Comparison of ENCODE assay signal across 8 cellular contexts in genomic region chr1:67430358-67431155, GRCh38. TPM values are rescaled to one million over a fixed set of nuclear protein-coding genes. Genes with fewer than 3 reads are reported as not detected.
DNase-seq lines count a peak whose midpoint lies in the region; ATAC-seq and TF ChIP-seq lines count a peak whose summit lies in the region.

Gene SERBP1, minus strand, starts transcription at chr1:67430402. Its CDS starts 102 bp downstream, at chr1:67430300.

- H3K9me3 Mint-ChIP-seq in IgD-negative memory B cell = no peaks in the 10 kb centered on the region

- DNase-seq in DMS 273 (lab: John Stamatoyannopoulos, UW; ENCODE audit: unreplicated experiment) (peak; percentile 99), OCI-M2 (lab: John Stamatoyannopoulos, UW; ENCODE audit: unreplicated experiment) (peak; percentile 64), activated T-cell treated with anti-CD3 and anti-CD28 coated beads for 4 hours (peak; percentile 89), epithelial cell of esophagus (ENCODE audit: low read depth) (peak; percentile 98), mucosa of descending colon (peak; percentile 97 to 98 (median 97))
- peak; percentile 90 for DNase-seq in stimulated activated CD8-positive, alpha-beta memory T cell treated with anti-CD3 and anti-CD28 coated beads, Interleukin-4, amount 100 ng/mL, for 24 hours (ENCODE audit: low read depth)

- H3K27ac Mint-ChIP-seq in IgD-negative memory B cell = peak within 1 kb of the TSS; percentile 96 to 100 (median 97)

- H3K4me1 ChIP-seq in mucosa of descending colon (ENCODE audit: low read depth) = peaks cover 25% of the 10 kb centered on the region

- H3K27me3 Mint-ChIP-seq in IgD-negative memory B cell = no peaks in the 10 kb centered on the region

- H3K4me1 Mint-ChIP-seq in IgD-negative memory B cell = peaks cover 29 to 44% (median 32%) of the 10 kb centered on the region in 3 donors

- H3K4me3 ChIP-seq in epithelial cell of esophagus (ENCODE audit: low read length) (peak within 1 kb of the TSS; percentile 68), mucosa of descending colon (peak within 1 kb of the TSS; percentile 90)

- H3K36me3 Mint-ChIP-seq in IgD-negative memory B cell = peaks cover 4% of the 10 kb centered on the region

- peak within 1 kb of the TSS; percentile 94 to 100 (median 99) for H3K4me3 Mint-ChIP-seq in IgD-negative memory B cell

- no peaks in the 10 kb centered on the region for H3K36me3 ChIP-seq in mucosa of descending colon (ENCODE audit: low read depth)

- intact Hi-C loops in mucosa of descending colon (cut with DNase I, micrococcal nuclease) = no loop called here

- H3K9me3 ChIP-seq in mucosa of descending colon = no peaks in the 10 kb centered on the region

- ATAC-seq in GM21529 (IDR thresholded peaks at IDR 0.05; ENCODE audit: unreplicated experiment) (peak; percentile 83), mucosa of descending colon (peak; percentile 96)

- TF ChIP-seq CTCF in epithelial cell of esophagus (IDR thresholded peaks at IDR 0.05; ENCODE audit: insufficient read depth, low read depth, low read length, missing control alignments) = no peak
- no peak for TF ChIP-seq CTCF in mucosa of descending colon (IDR thresholded peaks at IDR 0.05)

RNA-seq across cellular contexts. Expression of gene SERBP1, which starts in this region (rescaled TPM):
- 117 TPM for polyA plus RNA-seq in IgD-negative memory B cell
- total RNA-seq in mucosa of descending colon = 100 to 1,000 TPM; 134 to 160 (median 155) TPM

Comparison
In these comparisons a context has a peak if more than half of its experiments do, and no peak if none do; other contexts are left out.
1. Peak in every context shown above with its lines: DNase-seq, ATAC-seq and H3K4me3 ChIP-seq.